In genomic region chr5:144390133-144390532, GRCh38 we compare ENCODE assay signal across 1 cellular context.
A peak's percentile ranks its signal among the peaks of the same experiment; 100 is the strongest.
TF ChIP-seq lines count a peak whose summit lies in the region.

No MANE protein-coding gene starts in this region.

TF ChIP-seq in IMR-90, 13 proteins besides CTCF, POLR2A, EP300 and RAD21:
- TF ChIP-seq BHLHE40 (IDR thresholded peaks at IDR 0.05; ENCODE audit: low read depth, low read length) (no peak), SMC3 (IDR thresholded peaks at IDR 0.05; ENCODE audit: low read depth, low read length) (peak; percentile 31; the same call in 1 of the 2 replicates), MXI1 (IDR thresholded peaks at IDR 0.05; ENCODE audit: borderline replicate concordance, low read depth, low read length) (no peak), ELK1 (IDR thresholded peaks at IDR 0.05; ENCODE audit: borderline replicate concordance, low read depth, low read length) (no peak), CEBPB (IDR thresholded peaks at IDR 0.05; ENCODE audit: low read depth, low read length) (no peak)
